In the genomic region with DNA sequence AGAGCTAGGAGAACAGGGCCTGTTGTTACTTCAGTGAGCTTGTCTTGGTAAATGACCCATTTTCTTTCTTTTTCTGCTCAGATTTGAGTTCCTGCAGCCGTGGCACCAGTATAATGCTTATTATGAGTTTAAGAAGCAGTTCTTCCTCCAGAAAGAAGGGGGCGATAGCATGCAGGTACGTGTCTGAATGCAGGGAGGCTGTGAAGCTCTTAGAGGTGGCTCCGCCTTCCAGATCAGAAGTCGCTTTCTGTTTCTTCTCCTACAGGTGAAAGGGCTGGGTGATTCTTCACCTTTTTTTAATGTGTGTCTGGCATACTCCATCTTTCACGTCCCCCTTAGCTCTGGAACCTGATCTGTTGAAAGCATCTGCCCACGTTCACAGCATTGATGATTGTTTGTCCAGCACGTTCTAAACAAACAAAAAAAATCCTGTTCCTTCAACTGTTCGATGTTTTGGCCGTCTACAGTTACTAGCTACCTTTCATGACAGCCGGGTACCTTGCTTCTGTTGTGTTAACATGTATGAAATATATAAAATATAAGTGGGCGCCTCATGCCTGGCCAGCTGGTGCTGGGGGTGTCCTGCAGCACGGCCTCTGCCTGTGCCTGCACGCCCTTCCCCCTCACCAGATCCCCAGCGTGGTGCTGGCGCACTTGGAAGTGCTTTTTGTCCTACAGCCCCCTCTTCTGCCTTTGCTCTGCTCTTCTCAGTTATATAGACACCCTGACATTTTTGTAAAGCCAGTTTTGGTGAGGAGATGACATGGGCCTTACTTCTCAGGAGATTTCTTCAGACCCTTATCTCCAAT, we compare ENCODE assay signal across 9 cellular contexts. TPM values are rescaled to one million over a fixed set of nuclear protein-coding genes. Genes with fewer than 3 reads are reported as not detected.
DNase-seq lines count a peak whose midpoint lies in the region; ATAC-seq, FAIRE-seq and TF ChIP-seq lines count a peak whose summit lies in the region.
"Had no signal": no experiment of that assay in that cellular context is flagged by ENCODE, and none has a peak within 500 bp of the region (broad histone marks: within the 10 kb centered on the region; RNA-seq: fewer than 3 reads in every experiment).

No MANE protein-coding gene starts in this region.

- H3K9me3 ChIP-seq in RWPE2 (ENCODE audit: severe bottlenecking) (no peaks in the 10 kb centered on the region), endodermal cell (ENCODE audit: control insufficient read depth, low read length) (peaks cover 13% of the 10 kb centered on the region)

- TF ChIP-seq CTCF in RWPE2 (IDR thresholded peaks at IDR 0.05; ENCODE audit: poor library complexity, severe bottlenecking) (peak; percentile 38), endodermal cell (conservative IDR thresholded peaks at IDR 0.05) (peak; percentile 71)

- WGBS in endodermal cell (ENCODE audit: insufficient coverage in 1 of 2, insufficient read length in 1 of 2), 2 experiments = 86 to 96% methylated on average over 6 to 16 of the region's 16 CpGs

- ATAC-seq in HG03280 (IDR thresholded peaks at IDR 0.05; ENCODE audit: unreplicated experiment) (peak; percentile 55), RWPE2 (ENCODE audit: low read depth) (peak; percentile 44; the same call in 2 of the 3 replicates)

- no peak overlapping the region for H3K27ac Mint-ChIP-seq in endodermal cell

- H3K27me3 ChIP-seq in RWPE2 (ENCODE audit: insufficient read depth, poor library complexity, severe bottlenecking) (no peaks in the 10 kb centered on the region), endodermal cell (ENCODE audit: control insufficient read depth, insufficient read depth, low read length, poor library complexity, severe bottlenecking) (no peaks in the 10 kb centered on the region)

- no peak overlapping the region for H3K4me3 Mint-ChIP-seq in endodermal cell

- H3K4me3 ChIP-seq in RWPE2 (ENCODE audit: severe bottlenecking) = no peak overlapping the region
- H3K4me3 ChIP-seq in endodermal cell (ENCODE audit: low read length) = no peak overlapping the region

- peak; percentile 61 for DNase-seq in NCI-H2227 treated with DMSO at 0.1 percent for 48 hours (lab: John Stamatoyannopoulos, UW)
- no peak for DNase-seq in NCI-H2227 (lab: John Stamatoyannopoulos, UW; ENCODE audit: unreplicated experiment)
- DNase-seq in RWPE2 (ENCODE audit: low spot score) = no peak
- peak; percentile 78 for DNase-seq in endodermal cell
- peak; percentile 55 for DNase-seq in urothelium cell line (ENCODE audit: low spot score)
- DNase-seq in activated CD8-positive, alpha-beta memory T cell treated with anti-CD3 and anti-CD28 coated beads for 24 hours = no peak
- DNase-seq in activated effector memory CD4-positive, alpha-beta T cell treated with Interleukin-2 at 50 U/mL for 16 hours = no peak

- H3K27me3 Mint-ChIP-seq in endodermal cell (ENCODE audit: insufficient read depth) = no peaks in the 10 kb centered on the region

- no peaks in the 10 kb centered on the region for H3K4me1 Mint-ChIP-seq in endodermal cell

- H3K9me3 Mint-ChIP-seq in endodermal cell = peaks cover 3% of the 10 kb centered on the region

- H3K4me1 ChIP-seq in RWPE2 (ENCODE audit: insufficient read depth, poor library complexity, severe bottlenecking) (no peaks in the 10 kb centered on the region), endodermal cell (ENCODE audit: control insufficient read depth, insufficient read depth, low read length) (no peaks in the 10 kb centered on the region)

- peaks cover 84% of the 10 kb centered on the region for H3K36me3 Mint-ChIP-seq in endodermal cell (ENCODE audit: low read depth)

- FAIRE-seq in urothelium cell line (lab: Jason Lieb, UNC) = no peak
- FAIRE-seq: G401.6 had no signal

- no peak overlapping the region for H3K27ac ChIP-seq in RWPE2 (ENCODE audit: poor library complexity, severe bottlenecking)
- no peak overlapping the region for H3K27ac ChIP-seq in endodermal cell (ENCODE audit: low read depth, low read length)

- no peak overlapping the region for H3K9ac ChIP-seq in endodermal cell (ENCODE audit: extremely low read depth, low read length, poor library complexity, severe bottlenecking)

- H3K36me3 ChIP-seq in RWPE2 (ENCODE audit: low read depth) (peaks cover 90% of the 10 kb centered on the region), endodermal cell (ENCODE audit: control insufficient read depth, insufficient read depth, low read length) (peaks cover 95% of the 10 kb centered on the region)

RNA-seq across cellular contexts. Expression of a gene that starts 44.6 kb away (rescaled TPM):
- 10 to 100 TPM; 50.0 to 52.3 TPM for total RNA-seq in endodermal cell
- polyA plus RNA-seq in endodermal cell (2013, experiment 1 of 2) = 50.9 TPM
- 45.1 TPM for polyA plus RNA-seq in endodermal cell (2013, experiment 2 of 2)

Comparison
In these comparisons a context has a peak if more than half of its experiments do, and no peak if none do; other contexts are left out.
1. DNase-seq: peak in NCI-H2227 treated with DMSO at 0.1 percent for 48 hours (single experiment), endodermal cell (single experiment) and urothelium cell line (single experiment); none in NCI-H2227 (single experiment), RWPE2 (single experiment), activated CD8-positive, alpha-beta memory T cell treated with anti-CD3 and anti-CD28 coated beads for 24 hours (single experiment) and activated effector memory CD4-positive, alpha-beta T cell treated with Interleukin-2 at 50 U/mL for 16 hours (single experiment).